ENCODE assay signal across 16 cellular contexts in the genomic region with DNA sequence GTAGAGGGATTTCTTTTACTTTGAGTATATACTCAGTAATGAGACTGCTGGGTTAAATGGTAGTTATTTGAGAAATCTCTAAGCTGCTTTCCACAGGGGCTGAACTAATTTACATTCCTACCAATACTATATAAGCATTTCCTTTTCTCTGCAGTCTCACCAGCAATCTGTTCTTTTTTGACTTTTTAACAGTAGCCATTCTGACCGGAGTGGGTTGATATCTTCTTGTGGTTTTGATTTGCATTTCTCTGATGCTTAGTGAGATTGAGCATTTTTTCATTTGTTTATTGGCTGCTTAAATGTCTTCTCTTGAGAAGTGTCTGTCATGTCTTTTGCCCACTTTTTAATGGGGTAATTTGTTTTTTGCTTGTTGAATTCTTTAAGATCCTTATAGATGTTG. TPM values are rescaled to one million over a fixed set of nuclear protein-coding genes. Genes with fewer than 3 reads are reported as not detected.
DNase-seq lines count a peak whose midpoint lies in the region; ATAC-seq lines count a peak whose summit lies in the region.
"Had no signal": no experiment of that assay in that cellular context is flagged by ENCODE, and none has a peak within 500 bp of the region (broad histone marks: within the 10 kb centered on the region; RNA-seq: fewer than 3 reads in every experiment).

No MANE protein-coding gene starts in this region.

- peak; percentile 89 for ATAC-seq in GM18517 (IDR thresholded peaks at IDR 0.05; ENCODE audit: unreplicated experiment)
- peak; percentile 77 for ATAC-seq in GM21381 (IDR thresholded peaks at IDR 0.05; ENCODE audit: unreplicated experiment)
- peak; percentile 51 for ATAC-seq in HG02943 (IDR thresholded peaks at IDR 0.05; ENCODE audit: low read depth, unreplicated experiment)
- ATAC-seq in HG03558 (IDR thresholded peaks at IDR 0.05; ENCODE audit: extremely low read depth, unreplicated experiment), result peak; percentile 58
- ATAC-seq: gastrocnemius medialis, mucosa of descending colon had no signal

- H3K27ac Mint-ChIP-seq in activated naive CD8-positive, alpha-beta T cell treated with anti-CD3 and anti-CD28 coated beads for 36 hours, result no peak overlapping the region
- H3K27ac Mint-ChIP-seq: activated T-cell treated with anti-CD3 and anti-CD28 coated beads, Interleukin-2, amount 50 U/mL, for 24 hours; HFFc6 had no signal

- H3K4me1 Mint-ChIP-seq in activated naive CD8-positive, alpha-beta T cell treated with anti-CD3 and anti-CD28 coated beads for 36 hours, result no peaks in the 10 kb centered on the region

- peaks cover 3% of the 10 kb centered on the region for H3K9me3 Mint-ChIP-seq in activated naive CD8-positive, alpha-beta T cell treated with anti-CD3 and anti-CD28 coated beads for 36 hours
- H3K9me3 Mint-ChIP-seq: HFFc6 had no signal

- no peaks in the 10 kb centered on the region for H3K36me3 Mint-ChIP-seq in activated naive CD8-positive, alpha-beta T cell treated with anti-CD3 and anti-CD28 coated beads for 36 hours

- H3K4me3 Mint-ChIP-seq in activated naive CD8-positive, alpha-beta T cell treated with anti-CD3 and anti-CD28 coated beads for 36 hours, result no peak overlapping the region
- H3K4me3 Mint-ChIP-seq: activated T-cell treated with anti-CD3 and anti-CD28 coated beads, Interleukin-2, amount 50 U/mL, for 24 hours; HFFc6 had no signal

- no peaks in the 10 kb centered on the region for H3K27me3 Mint-ChIP-seq in activated naive CD8-positive, alpha-beta T cell treated with anti-CD3 and anti-CD28 coated beads for 36 hours

- DNase-seq in activated naive CD8-positive, alpha-beta T cell treated with anti-CD3 and anti-CD28 coated beads for 36 hours, result no peak
- no peak for DNase-seq in ureter (ENCODE audit: low spot score)
- DNase-seq in NCI-H446 (lab: John Stamatoyannopoulos, UW), result no peak
- no peak for DNase-seq in NCI-H1694 treated with DMSO at 0.1 percent for 48 hours (lab: John Stamatoyannopoulos, UW)
- DNase-seq: activated CD4-positive, CD25-positive, alpha-beta regulatory T cell; activated T-cell treated with anti-CD3 and anti-CD28 coated beads, Interleukin-2, amount 50 U/mL, for 24 hours; anterior cingulate cortex; gastrocnemius medialis; HFFc6; KBM-7; mucosa of descending colon; NCI-H1930 had no signal

RNA-seq across cellular contexts. Expression of a gene that starts 43.3 kb away (rescaled TPM):
- 100 to 1,000 TPM; 165 to 166 TPM for total RNA-seq in activated naive CD8-positive, alpha-beta T cell treated with anti-CD3 and anti-CD28 coated beads for 36 hours
- 122 TPM for total RNA-seq in ureter
